ENCODE assay signal across 8 cellular contexts in genomic region chr3:152199069-152199838, GRCh38.
DNase-seq lines count a peak whose midpoint lies in the region; ATAC-seq lines count a peak whose summit lies in the region.

No MANE protein-coding gene starts in this region.

- H3K4me3 ChIP-seq in Karpas-422 (ENCODE audit: low read length) = no peak overlapping the region
- H3K4me3 ChIP-seq in effector memory CD4-positive, alpha-beta T cell (ENCODE audit: insufficient read depth, low read depth, low read length, poor library complexity, severe bottlenecking) = peak overlapping the region; percentile 21

- DNase-seq in NCI-H1105 treated with DMSO at 0.1 percent for 48 hours (lab: John Stamatoyannopoulos, UW) (peak; percentile 35), NCI-H1105 (lab: John Stamatoyannopoulos, UW) (no peak), Karpas-422 (no peak), LoVo (ENCODE audit: low spot score) (no peak), left lobe of liver (ENCODE audit: low spot score) (no peak), NCI-H510A treated with DMSO at 0.1 percent for 48 hours (lab: John Stamatoyannopoulos, UW) (no peak)
- no peak for DNase-seq in effector memory CD4-positive, alpha-beta T cell
- DNase-seq in stimulated activated naive CD8-positive, alpha-beta T cell treated with anti-CD3 and anti-CD28 coated beads, Interleukin-15, amount 100 ng/mL, for 72 hours = no peak

- H3K4me1 ChIP-seq in Karpas-422 (ENCODE audit: low read length) = peaks cover 23% of the 10 kb centered on the region
- peaks cover 40% of the 10 kb centered on the region for H3K4me1 ChIP-seq in effector memory CD4-positive, alpha-beta T cell (ENCODE audit: control insufficient read depth, insufficient read depth, low read length, poor library complexity, severe bottlenecking)

- H3K27ac ChIP-seq in Karpas-422 (ENCODE audit: low read length) = no peak overlapping the region
- peak overlapping the region; percentile 74 for H3K27ac ChIP-seq in effector memory CD4-positive, alpha-beta T cell (ENCODE audit: insufficient read depth, low read length, poor library complexity, severe bottlenecking)

- no peak overlapping the region for H3K4me2 ChIP-seq in Karpas-422 (ENCODE audit: low read depth, low read length, poor library complexity, severe bottlenecking)

- H3K4me3 Mint-ChIP-seq in stimulated activated naive CD8-positive, alpha-beta T cell treated with anti-CD3 and anti-CD28 coated beads, Interleukin-15, amount 100 ng/mL, for 72 hours = peak overlapping the region; percentile 75 to 98

- H3K9me3 ChIP-seq in Karpas-422 (ENCODE audit: low read length) = no peaks in the 10 kb centered on the region
- no peaks in the 10 kb centered on the region for H3K9me3 ChIP-seq in effector memory CD4-positive, alpha-beta T cell (ENCODE audit: control insufficient read depth, low read length)

- peak overlapping the region; percentile 23; the same call in 1 of the 2 replicates for H2AFZ ChIP-seq in Karpas-422 (ENCODE audit: low read length)

- no peak overlapping the region for H3K9ac ChIP-seq in Karpas-422 (ENCODE audit: low read length)

- no peaks in the 10 kb centered on the region for H3K27me3 ChIP-seq in Karpas-422 (ENCODE audit: low read length)
- H3K27me3 ChIP-seq in effector memory CD4-positive, alpha-beta T cell (replicated peaks; ENCODE audit: control insufficient read depth, insufficient read depth, low read length, poor library complexity, severe bottlenecking) = no peaks in the 10 kb centered on the region

- H4K20me1 ChIP-seq in Karpas-422 (ENCODE audit: insufficient read depth, low read depth, low read length) = no peaks in the 10 kb centered on the region

- H3K27me3 Mint-ChIP-seq in stimulated activated naive CD8-positive, alpha-beta T cell treated with anti-CD3 and anti-CD28 coated beads, Interleukin-15, amount 100 ng/mL, for 72 hours = no peaks in the 10 kb centered on the region

- H3K9me2 ChIP-seq in Karpas-422 (replicated peaks; ENCODE audit: insufficient read depth, low read length) = no peaks in the 10 kb centered on the region

- peak overlapping the region; percentile 98 to 100 for H3K27ac Mint-ChIP-seq in stimulated activated naive CD8-positive, alpha-beta T cell treated with anti-CD3 and anti-CD28 coated beads, Interleukin-15, amount 100 ng/mL, for 72 hours

- H3K79me2 ChIP-seq in Karpas-422 (ENCODE audit: low read length) = no peaks in the 10 kb centered on the region

- peaks cover 82% of the 10 kb centered on the region for H3K4me1 Mint-ChIP-seq in stimulated activated naive CD8-positive, alpha-beta T cell treated with anti-CD3 and anti-CD28 coated beads, Interleukin-15, amount 100 ng/mL, for 72 hours

- H3K36me3 ChIP-seq in Karpas-422 (ENCODE audit: insufficient read depth, low read length) = no peaks in the 10 kb centered on the region
- H3K36me3 ChIP-seq in effector memory CD4-positive, alpha-beta T cell (ENCODE audit: control insufficient read depth, insufficient read depth, low read length) = no peaks in the 10 kb centered on the region

- H3K9me3 Mint-ChIP-seq in stimulated activated naive CD8-positive, alpha-beta T cell treated with anti-CD3 and anti-CD28 coated beads, Interleukin-15, amount 100 ng/mL, for 72 hours = no peaks in the 10 kb centered on the region

- peak; percentile 49 for ATAC-seq in stimulated activated naive CD8-positive, alpha-beta T cell treated with anti-CD3 and anti-CD28 coated beads, Interleukin-15, amount 100 ng/mL, for 72 hours
- no peak for ATAC-seq in left lobe of liver
